ENCODE assay signal across 15 cellular contexts in the genomic region with DNA sequence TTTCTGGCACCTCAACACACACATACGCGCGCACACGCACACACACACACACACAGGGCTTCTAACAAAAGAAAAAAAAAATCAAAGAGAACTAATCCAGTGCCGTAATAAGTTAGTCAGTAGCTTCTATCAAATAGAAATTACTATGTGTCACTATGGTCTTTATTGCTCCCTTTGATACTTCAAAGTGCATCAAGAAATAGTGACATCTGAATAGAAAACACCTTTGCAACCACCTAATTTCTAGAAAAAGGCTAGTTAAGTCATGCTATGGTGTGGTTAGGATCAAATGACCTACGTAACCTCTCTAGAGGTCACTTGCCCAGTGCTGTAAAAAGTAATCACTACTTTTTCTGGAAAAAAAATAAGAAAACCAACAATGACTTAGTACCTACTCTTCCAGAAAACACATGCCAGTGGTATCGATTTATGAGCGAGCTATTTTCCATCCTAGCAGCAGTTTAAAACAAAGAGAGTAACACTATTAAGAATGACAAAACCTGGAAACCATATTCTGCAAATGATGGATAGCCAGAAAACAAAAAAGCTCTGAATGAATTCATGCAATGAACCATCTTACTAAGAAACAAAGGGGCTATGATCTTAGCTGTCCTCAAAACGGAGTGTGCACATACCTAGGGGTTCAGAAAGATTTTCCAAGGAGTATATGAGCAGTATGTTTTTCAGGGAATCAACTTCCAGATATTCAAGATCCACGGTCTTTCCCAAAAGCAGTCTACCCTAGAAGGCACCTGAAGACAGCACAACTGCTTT. TPM values are rescaled to one million over a fixed set of nuclear protein-coding genes. Genes with fewer than 3 reads are reported as not detected.
DNase-seq lines count a peak whose midpoint lies in the region; ATAC-seq, FAIRE-seq and TF ChIP-seq lines count a peak whose summit lies in the region.
"Had no signal": no experiment of that assay in that cellular context is flagged by ENCODE, and none has a peak within 500 bp of the region (broad histone marks: within the 10 kb centered on the region; RNA-seq: fewer than 3 reads in every experiment).

No MANE protein-coding gene starts in this region.

- RAD21 ChIA-PET in GM12878 (lab: Charles Lee; ENCODE audit: unreplicated experiment) = interaction anchor here (0.5 kb wide), 1 partner anchor 310 kb away, joined by 3 read pairs; a partner anchor contains a TSS

- H3K4me1 Mint-ChIP-seq in activated CD8-positive, alpha-beta T cell treated with anti-CD3 and anti-CD28 coated beads for 36 hours (ENCODE audit: low read depth) = peaks cover 15% of the 10 kb centered on the region
- no peaks in the 10 kb centered on the region for H3K4me1 Mint-ChIP-seq in activated CD8-positive, alpha-beta T cell treated with anti-CD3 and anti-CD28 coated beads, Interleukin-2, amount 10 ng/mL, durations not matched to agents 7 days and 5 days (ENCODE audit: low read depth)
- H3K4me1 Mint-ChIP-seq in activated naive CD4-positive, alpha-beta T cell treated with anti-CD3 and anti-CD28 coated beads, Interleukin-2, amount 50 U/mL, for 24 hours = peaks cover 6% of the 10 kb centered on the region
- H3K4me1 Mint-ChIP-seq in activated naive CD4-positive, alpha-beta T cell treated with anti-CD3 and anti-CD28 coated beads, Interleukin-2, amount 10 ng/mL, durations not matched to agents 7 days and 5 days = peaks cover 2% of the 10 kb centered on the region
- H3K4me1 Mint-ChIP-seq: H9 had no signal

- H3K27me3 Mint-ChIP-seq in activated CD8-positive, alpha-beta T cell treated with anti-CD3 and anti-CD28 coated beads for 36 hours = no peaks in the 10 kb centered on the region
- H3K27me3 Mint-ChIP-seq in activated CD8-positive, alpha-beta T cell treated with anti-CD3 and anti-CD28 coated beads, Interleukin-2, amount 10 ng/mL, durations not matched to agents 7 days and 5 days (ENCODE audit: low read depth) = peaks cover 3% of the 10 kb centered on the region
- no peaks in the 10 kb centered on the region for H3K27me3 Mint-ChIP-seq in activated naive CD4-positive, alpha-beta T cell treated with anti-CD3 and anti-CD28 coated beads, Interleukin-2, amount 50 U/mL, for 24 hours
- H3K27me3 Mint-ChIP-seq in activated naive CD4-positive, alpha-beta T cell treated with anti-CD3 and anti-CD28 coated beads, Interleukin-2, amount 10 ng/mL, durations not matched to agents 7 days and 5 days = no peaks in the 10 kb centered on the region
- H3K27me3 Mint-ChIP-seq: CD4-positive, alpha-beta memory T cell had no signal

- H3K27ac Mint-ChIP-seq in activated CD8-positive, alpha-beta T cell treated with anti-CD3 and anti-CD28 coated beads for 36 hours = no peak overlapping the region
- no peak overlapping the region for H3K27ac Mint-ChIP-seq in activated CD8-positive, alpha-beta T cell treated with anti-CD3 and anti-CD28 coated beads, Interleukin-2, amount 10 ng/mL, durations not matched to agents 7 days and 5 days
- H3K27ac Mint-ChIP-seq in activated naive CD4-positive, alpha-beta T cell treated with anti-CD3 and anti-CD28 coated beads, Interleukin-2, amount 50 U/mL, for 24 hours = peak overlapping the region; percentile 57
- H3K27ac Mint-ChIP-seq in activated naive CD4-positive, alpha-beta T cell treated with anti-CD3 and anti-CD28 coated beads, Interleukin-2, amount 10 ng/mL, durations not matched to agents 7 days and 5 days = no peak overlapping the region
- H3K27ac Mint-ChIP-seq: CD4-positive, alpha-beta memory T cell; H9 had no signal

- TF ChIP-seq EP300 in GM12878 (IDR thresholded peaks at IDR 0.05; ENCODE audit: borderline replicate concordance in 1 of 2, control insufficient read depth in 1 of 2, low read depth in 2 of 2, low read length in 2 of 2) = no peak

- H3K4me3 ChIP-seq in GM12878 = no peak overlapping the region

- peaks cover 2% of the 10 kb centered on the region for H3K79me2 ChIP-seq in GM12878 (ENCODE audit: control insufficient read depth, insufficient read depth, low read length)

- TF ChIP-seq POLR2A in GM12878 (IDR thresholded peaks at IDR 0.05; ENCODE audit: low read depth, low read length) = no peak

- POLR2A ChIA-PET in activated CD8-positive, alpha-beta T cell treated with anti-CD3 and anti-CD28 coated beads for 36 hours (lab: Charles Lee) = interaction anchor here (0.6 kb wide), 2 partner anchors 395 to 817 kb away, joined by 3 read pairs; no protein-coding TSS in a partner anchor
- POLR2A ChIA-PET in activated CD8-positive, alpha-beta T cell treated with anti-CD3 and anti-CD28 coated beads, Interleukin-2, amount 10 ng/mL, durations not matched to agents 7 days and 5 days (lab: Charles Lee) = interaction anchor here (0.5 kb wide), 1 partner anchor 32 kb away, joined by 3 read pairs; no protein-coding TSS in a partner anchor
- POLR2A ChIA-PET in GM12878 (lab: Charles Lee) = no interaction called here

- in situ Hi-C loops in GM12878 (cut with MboI) = no loop called here

- CTCF ChIA-PET in activated CD8-positive, alpha-beta T cell treated with anti-CD3 and anti-CD28 coated beads for 36 hours (lab: Charles Lee) = no interaction called here
- CTCF ChIA-PET in activated CD8-positive, alpha-beta T cell treated with anti-CD3 and anti-CD28 coated beads, Interleukin-2, amount 10 ng/mL, durations not matched to agents 7 days and 5 days (lab: Charles Lee) = no interaction called here
- CTCF ChIA-PET in activated naive CD4-positive, alpha-beta T cell treated with anti-CD3 and anti-CD28 coated beads, Interleukin-2, amount 10 ng/mL, durations not matched to agents 7 days and 5 days (lab: Charles Lee) = no interaction called here
- CTCF ChIA-PET in GM12878 (lab: Yijun Ruan, JAX) = no interaction called here

- H2AFZ ChIP-seq in GM12878 (ENCODE audit: control insufficient read depth, low read depth, low read length) = no peak overlapping the region

- H3K9me3 ChIP-seq in GM12878 (replicated peaks; ENCODE audit: control insufficient read depth, insufficient read depth, low read length) = peaks cover 2% of the 10 kb centered on the region; the same call in 2 of the 3 replicates
- H3K9me3 ChIP-seq: BE2C had no signal

- no peak for TF ChIP-seq RAD21 in GM12878 (IDR thresholded peaks at IDR 0.05; ENCODE audit: insufficient read depth, low read depth, low read length)

- intact Hi-C loops in activated CD8-positive, alpha-beta T cell treated with anti-CD3 and anti-CD28 coated beads for 36 hours (cut with micrococcal nuclease) = no loop called here
- intact Hi-C loops in GM12878 (cut with micrococcal nuclease; ENCODE audit: unreplicated experiment) = no loop called here

- no peaks in the 10 kb centered on the region for H4K20me1 ChIP-seq in GM12878 (ENCODE audit: control insufficient read depth, insufficient read depth)

- DNase-seq in activated CD8-positive, alpha-beta T cell treated with anti-CD3 and anti-CD28 coated beads for 36 hours = no peak
- DNase-seq in activated CD8-positive, alpha-beta T cell treated with anti-CD3 and anti-CD28 coated beads, Interleukin-2, amount 10 ng/mL, durations not matched to agents 7 days and 5 days = no peak
- DNase-seq in activated naive CD4-positive, alpha-beta T cell treated with anti-CD3 and anti-CD28 coated beads, Interleukin-2, amount 10 ng/mL, durations not matched to agents 7 days and 5 days = no peak
- DNase-seq in activated T-cell treated with anti-CD3 and anti-CD28 coated beads, Interleukin-2, amount 50 U/mL, for 48 hours = peak; percentile 39 to 45
- DNase-seq in GM12878 (ENCODE audit: low read depth, low spot score) (no peak), NCI-H748 (lab: John Stamatoyannopoulos, UW; ENCODE audit: unreplicated experiment) (no peak)
- DNase-seq: BE2C; CD4-positive, alpha-beta memory T cell; DMS79; GOT3; H9 had no signal

- no TSS peak for BruUV-seq in GM12878 (replicated peaks; lab: Mats Ljungman, UMichigan)

- SMC1A ChIA-PET in GM12878 (lab: Charles Lee; ENCODE audit: uncharacterized antibody, unreplicated experiment) = no interaction called here

- H3K4me2 ChIP-seq in GM12878 (ENCODE audit: control insufficient read depth, insufficient read depth) = no peak overlapping the region

- H3K36me3 Mint-ChIP-seq in activated CD8-positive, alpha-beta T cell treated with anti-CD3 and anti-CD28 coated beads for 36 hours (ENCODE audit: low read depth) = peaks cover 6% of the 10 kb centered on the region
- peaks cover 2% of the 10 kb centered on the region for H3K36me3 Mint-ChIP-seq in activated CD8-positive, alpha-beta T cell treated with anti-CD3 and anti-CD28 coated beads, Interleukin-2, amount 10 ng/mL, durations not matched to agents 7 days and 5 days (ENCODE audit: low read depth)
- H3K36me3 Mint-ChIP-seq in activated naive CD4-positive, alpha-beta T cell treated with anti-CD3 and anti-CD28 coated beads, Interleukin-2, amount 50 U/mL, for 24 hours = peaks cover 6% of the 10 kb centered on the region
- no peaks in the 10 kb centered on the region for H3K36me3 Mint-ChIP-seq in activated naive CD4-positive, alpha-beta T cell treated with anti-CD3 and anti-CD28 coated beads, Interleukin-2, amount 10 ng/mL, durations not matched to agents 7 days and 5 days

- no peak for FAIRE-seq in GM12878 (lab: Jason Lieb, UNC)
- FAIRE-seq: A204.1, GM12891 had no signal

- H3K9me3 Mint-ChIP-seq in activated CD8-positive, alpha-beta T cell treated with anti-CD3 and anti-CD28 coated beads for 36 hours = peaks cover 4% of the 10 kb centered on the region
- H3K9me3 Mint-ChIP-seq in activated CD8-positive, alpha-beta T cell treated with anti-CD3 and anti-CD28 coated beads, Interleukin-2, amount 10 ng/mL, durations not matched to agents 7 days and 5 days (ENCODE audit: insufficient read depth) = no peaks in the 10 kb centered on the region
- H3K9me3 Mint-ChIP-seq in activated naive CD4-positive, alpha-beta T cell treated with anti-CD3 and anti-CD28 coated beads, Interleukin-2, amount 50 U/mL, for 24 hours = no peaks in the 10 kb centered on the region
- H3K9me3 Mint-ChIP-seq in activated naive CD4-positive, alpha-beta T cell treated with anti-CD3 and anti-CD28 coated beads, Interleukin-2, amount 10 ng/mL, durations not matched to agents 7 days and 5 days = peaks cover 5% of the 10 kb centered on the region

- no peaks in the 10 kb centered on the region for H3K27me3 ChIP-seq in GM12878 (replicated peaks in 1 of 2; ENCODE audit: control insufficient read depth in 2 of 2, insufficient read depth in 2 of 2, low read length in 1 of 2)
- H3K27me3 ChIP-seq: BE2C had no signal

- no peak for TF ChIP-seq CTCF in activated CD8-positive, alpha-beta T cell treated with anti-CD3 and anti-CD28 coated beads for 36 hours (IDR thresholded peaks at IDR 0.05)
- TF ChIP-seq CTCF in GM12878 (IDR thresholded peaks at IDR 0.05 in 2 of 3, conservative IDR thresholded peaks at IDR 0.05 in 1 of 3; ENCODE audit: control insufficient read depth in 2 of 3, extremely low read depth in 1 of 3, insufficient read depth in 1 of 3, low read depth in 3 of 3, low read length in 3 of 3) = no peak

- no peak overlapping the region for H3K27ac ChIP-seq in GM12878 (ENCODE audit: control insufficient read depth, insufficient read depth)
- H3K27ac ChIP-seq: C4-2B had no signal

- no peak overlapping the region for H3K4me3 Mint-ChIP-seq in activated CD8-positive, alpha-beta T cell treated with anti-CD3 and anti-CD28 coated beads for 36 hours
- no peak overlapping the region for H3K4me3 Mint-ChIP-seq in activated CD8-positive, alpha-beta T cell treated with anti-CD3 and anti-CD28 coated beads, Interleukin-2, amount 10 ng/mL, durations not matched to agents 7 days and 5 days
- H3K4me3 Mint-ChIP-seq in activated naive CD4-positive, alpha-beta T cell treated with anti-CD3 and anti-CD28 coated beads, Interleukin-2, amount 50 U/mL, for 24 hours = no peak overlapping the region
- H3K4me3 Mint-ChIP-seq in activated naive CD4-positive, alpha-beta T cell treated with anti-CD3 and anti-CD28 coated beads, Interleukin-2, amount 10 ng/mL, durations not matched to agents 7 days and 5 days = no peak overlapping the region
- H3K4me3 Mint-ChIP-seq: CD4-positive, alpha-beta memory T cell; H9 had no signal

- H3K4me1 ChIP-seq in GM12878 (ENCODE audit: control insufficient read depth, insufficient read depth, low read length) = no peaks in the 10 kb centered on the region
- H3K4me1 ChIP-seq: BE2C had no signal

- ATAC-seq in activated CD8-positive, alpha-beta T cell treated with anti-CD3 and anti-CD28 coated beads for 36 hours = peak; percentile 55
- ATAC-seq in activated CD8-positive, alpha-beta T cell treated with anti-CD3 and anti-CD28 coated beads, Interleukin-2, amount 10 ng/mL, durations not matched to agents 7 days and 5 days = no peak
- ATAC-seq in GM12878 = no peak; the same call in 1 of the 3 replicates

- H3K9ac ChIP-seq in GM12878 (ENCODE audit: control insufficient read depth, insufficient read depth, low read length) = no peak overlapping the region

- H3K36me3 ChIP-seq in GM12878 (ENCODE audit: control insufficient read depth in 2 of 2, insufficient read depth in 2 of 2, low read length in 1 of 2) = no peaks in the 10 kb centered on the region
- H3K36me3 ChIP-seq: BE2C had no signal

- WGBS in GM12878 (ENCODE audit: insufficient coverage, insufficient replicate concordance, low lambda C conversion rate, missing lambda C conversion rate) = 76% methylated on average over 10 of the region's 10 CpGs

RNA-seq across cellular contexts. Expression of a gene that starts 6.8 kb away (rescaled TPM):
- total RNA-seq in activated CD8-positive, alpha-beta T cell treated with anti-CD3 and anti-CD28 coated beads for 36 hours = 10 to 100 TPM in 1 of 2 experiments, 1 to 10 TPM in 1; 8.8 to 13.0 TPM
- total RNA-seq in activated CD8-positive, alpha-beta T cell treated with anti-CD3 and anti-CD28 coated beads, Interleukin-2, amount 10 ng/mL, durations not matched to agents 7 days and 5 days = 1 to 10 TPM; 8.5 to 8.7 TPM
- total RNA-seq in GM12878 (2013; cell fraction: nucleolus; rRNA removed) = 2.4 and 3.4 TPM in 2 replicates
- total RNA-seq in GM12878 (2014; rRNA removed) (15.1 and 16.3 TPM in 2 replicates), GM12878 (2014; rRNA removed; fragmentation: Illumina TruSeq; extraction: Trizol) (12.2 and 12.7 TPM in 2 replicates), GM12878 (2021) (13.3 and 14.3 TPM in 2 replicates)
- polyA plus RNA-seq in GM12878 (2011; ENCODE audit: low read depth) = 7.3 TPM
- polyA plus RNA-seq in GM12878 (2011; rRNA removed) (7.9 and 9.4 TPM in 2 replicates), GM12878 (2014; fragmentation: Illumina TruSeq; extraction: Trizol) (13.3 and 16.1 TPM in 2 replicates), GM12878 (2014; fragmentation: Nextera tagmentation; extraction: Ambion mirVana) (1 to 10 TPM; 6.3 to 9.5 TPM), GM12878 (2014; rRNA removed) (9.8 and 10.2 TPM in 2 replicates), GM12878 (2016; fragmentation: Nextera tagmentation; extraction: Ambion mirVana) (10 to 100 TPM in 1 of 2 experiments, 1 to 10 TPM in 1; 1.4 to 10.8 TPM)
- 3.8 and 4.1 TPM in 2 replicates for polyA plus RNA-seq in GM12878 (2011; cell fraction: cytosol; rRNA removed)
- polyA plus RNA-seq in GM12878 (2011; cell fraction: nucleus; rRNA removed) = 2.4 and 2.8 TPM in 2 replicates
- polyA plus RNA-seq in GM12878 (2012) = 8.3 and 9.1 TPM in 2 replicates
- polyA minus RNA-seq in GM12878 (2011; rRNA and poly(A)+ RNA removed) = 2.8 and 3.4 TPM in 2 replicates
- polyA minus RNA-seq in GM12878 (2011; cell fraction: cytosol; rRNA and poly(A)+ RNA removed) = 2.3 TPM in 1 of 2 replicates, not detected in the other
- polyA minus RNA-seq in GM12878 (2011; cell fraction: nucleus; rRNA and poly(A)+ RNA removed) = 0.97 and 2.0 TPM in 2 replicates

Comparison
In these comparisons a context has a peak if more than half of its experiments do, and no peak if none do; other contexts are left out.
1. DNase-seq: peak in activated T-cell treated with anti-CD3 and anti-CD28 coated beads, Interleukin-2, amount 50 U/mL, for 48 hours (2 of 2); none in activated CD8-positive, alpha-beta T cell treated with anti-CD3 and anti-CD28 coated beads for 36 hours (single experiment), activated CD8-positive, alpha-beta T cell treated with anti-CD3 and anti-CD28 coated beads, Interleukin-2, amount 10 ng/mL, durations not matched to agents 7 days and 5 days (single experiment), activated naive CD4-positive, alpha-beta T cell treated with anti-CD3 and anti-CD28 coated beads, Interleukin-2, amount 10 ng/mL, durations not matched to agents 7 days and 5 days (single experiment), GM12878 (single experiment) and NCI-H748 (single experiment).